ENCODE assay signal across 1 cellular context in genomic region chr1:2237773-2238172, GRCh38.
TF ChIP-seq lines count a peak whose summit lies in the region.

No MANE protein-coding gene starts in this region.

TF ChIP-seq in endothelial cell of umbilical vein, 7 proteins besides CTCF, POLR2A, EP300 and RAD21:
- TF ChIP-seq EZH2 (IDR thresholded peaks at IDR 0.05; ENCODE audit: borderline replicate concordance, low read depth, low read length, severe bottlenecking) = no peak
- TF ChIP-seq MYC (IDR thresholded peaks at IDR 0.05; ENCODE audit: low read depth, low read length) = no peak
- no peak for TF ChIP-seq MAX (IDR thresholded peaks at IDR 0.05; ENCODE audit: insufficient read depth, insufficient read length)
- TF ChIP-seq GATA2 (IDR thresholded peaks at IDR 0.05; ENCODE audit: insufficient read depth, insufficient read length, low read depth, low read length) = no peak
- TF ChIP-seq JUN (IDR thresholded peaks at IDR 0.05; ENCODE audit: borderline replicate concordance, insufficient read depth, insufficient read length, low read depth) = no peak
- no peak for TF ChIP-seq FOS (IDR thresholded peaks at IDR 0.05; ENCODE audit: borderline replicate concordance, insufficient read depth, low read length)
- TF ChIP-seq POLR2AphosphoS5 (IDR thresholded peaks at IDR 0.05; ENCODE audit: insufficient read depth, low read depth, low read length) = no peak
